In genomic region chr5:168786142-168786541, GRCh38 we compare ENCODE assay signal across 1 cellular context.
TF ChIP-seq lines count a peak whose summit lies in the region.

No MANE protein-coding gene starts in this region.

TF ChIP-seq in K562, 482 proteins besides CTCF, POLR2A, EP300 and RAD21 (continued from another document):
- TF ChIP-seq CUX1 (CRISPR knock-in tag; IDR thresholded peaks at IDR 0.05): 0 out of 2 replicates have a peak, but pooled peaks have one; percentile 59
- TF ChIP-seq PPARD (CRISPR knock-in tag; IDR thresholded peaks at IDR 0.05): no peak
- no peak for TF ChIP-seq STAG1 (CRISPR knock-in tag; IDR thresholded peaks at IDR 0.05; ENCODE audit: borderline replicate concordance)
- no peak for TF ChIP-seq CC2D1A (IDR thresholded peaks at IDR 0.05)
- no peak for TF ChIP-seq NR1H2 (CRISPR knock-in tag; IDR thresholded peaks at IDR 0.05)
- TF ChIP-seq ZNF584 (CRISPR knock-in tag; IDR thresholded peaks at IDR 0.05; ENCODE audit: low read depth): peak; percentile 65; the same call in 1 of the 2 replicates
